In the genomic region with DNA sequence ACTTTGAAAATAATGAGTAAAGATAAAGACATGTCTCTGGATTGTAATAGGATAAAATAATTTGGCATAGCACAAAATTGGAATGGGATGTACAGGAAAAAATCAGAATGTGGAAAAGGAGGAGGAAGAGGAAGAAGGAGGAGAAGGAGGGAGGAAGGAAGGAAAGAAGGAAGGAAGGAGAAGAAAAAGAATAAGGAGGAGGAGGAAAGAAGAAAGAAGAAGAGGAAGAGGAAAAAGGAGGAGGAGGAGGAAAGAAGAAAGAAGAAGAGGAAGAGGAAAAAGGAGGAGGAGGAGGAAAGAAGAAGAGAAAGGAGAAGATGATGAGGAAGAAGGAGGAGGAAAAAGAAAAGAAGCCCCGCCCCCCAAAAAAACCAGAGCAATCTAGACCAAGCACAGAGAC, we compare ENCODE assay signal across 27 cellular contexts.
"Had no signal": no experiment of that assay in that cellular context is flagged by ENCODE, and none has a peak within 500 bp of the region (broad histone marks: within the 10 kb centered on the region; RNA-seq: fewer than 3 reads in every experiment).

No MANE protein-coding gene starts in this region.

- H3K4me1 ChIP-seq: colonic mucosa, gastrocnemius medialis, heart right ventricle, left lung, lower lobe of right lung had no signal

- H3K36me3 ChIP-seq: colonic mucosa, esophagus squamous epithelium, gastrocnemius medialis, heart right ventricle, left lung, lower lobe of right lung had no signal

- H3K27ac ChIP-seq: colonic mucosa, epithelial cell of prostate, gastrocnemius medialis, heart right ventricle, left lung, lower lobe of right lung had no signal

- H3K4me3 ChIP-seq: colonic mucosa, esophagus squamous epithelium, gastrocnemius medialis, heart right ventricle, left lung, lower lobe of right lung had no signal

- H3K4me3 Mint-ChIP-seq: dendritic cell treated with granulocyte-macrophage colony-stimulating factor and Interleukin-4, amounts not matched to agents 40 ng/mL and 50 ng/mL, for 4 days; effector memory CD8-positive, alpha-beta T cell; endodermal cell; naive thymus-derived CD4-positive, alpha-beta T cell had no signal

- DNase-seq: colonic mucosa; cortex of kidney; effector CD8-positive, alpha-beta T cell; effector memory CD8-positive, alpha-beta T cell; endodermal cell; erythroblast; esophagus squamous epithelium; foreskin fibroblast; foreskin melanocyte; gastrocnemius medialis; glutamatergic neuron; head of caudate nucleus; heart right ventricle; hippocampal formation; left cardiac atrium; left lung; left ventricle myocardium superior; lower lobe of right lung; mesendoderm; midbrain; naive thymus-derived CD4-positive, alpha-beta T cell had no signal

- H3K27me3 ChIP-seq: colonic mucosa, esophagus squamous epithelium, gastrocnemius medialis, heart right ventricle, left lung had no signal

- H3K27me3 Mint-ChIP-seq: dendritic cell treated with granulocyte-macrophage colony-stimulating factor and Interleukin-4, amounts not matched to agents 40 ng/mL and 50 ng/mL, for 4 days; effector memory CD8-positive, alpha-beta T cell had no signal

- ATAC-seq: effector memory CD8-positive, alpha-beta T cell; esophagus mucosa; gastrocnemius medialis; heart right ventricle; left cardiac atrium; left lung; left ventricle myocardium superior; lower lobe of right lung; naive thymus-derived CD4-positive, alpha-beta T cell had no signal

- H3K9me3 Mint-ChIP-seq: effector memory CD8-positive, alpha-beta T cell; endodermal cell had no signal

- H3K27ac Mint-ChIP-seq: dendritic cell treated with granulocyte-macrophage colony-stimulating factor and Interleukin-4, amounts not matched to agents 40 ng/mL and 50 ng/mL, for 4 days; effector memory CD8-positive, alpha-beta T cell; endodermal cell; naive thymus-derived CD4-positive, alpha-beta T cell had no signal

- FAIRE-seq: endometrium, islet of Langerhans, keratinocyte had no signal

- H3K4me1 Mint-ChIP-seq: endodermal cell; naive thymus-derived CD4-positive, alpha-beta T cell had no signal

- H3K9me3 ChIP-seq: colonic mucosa, esophagus squamous epithelium, gastrocnemius medialis, left lung, lower lobe of right lung had no signal
